Comparison of ENCODE assay signal across 11 cellular contexts in the genomic region with DNA sequence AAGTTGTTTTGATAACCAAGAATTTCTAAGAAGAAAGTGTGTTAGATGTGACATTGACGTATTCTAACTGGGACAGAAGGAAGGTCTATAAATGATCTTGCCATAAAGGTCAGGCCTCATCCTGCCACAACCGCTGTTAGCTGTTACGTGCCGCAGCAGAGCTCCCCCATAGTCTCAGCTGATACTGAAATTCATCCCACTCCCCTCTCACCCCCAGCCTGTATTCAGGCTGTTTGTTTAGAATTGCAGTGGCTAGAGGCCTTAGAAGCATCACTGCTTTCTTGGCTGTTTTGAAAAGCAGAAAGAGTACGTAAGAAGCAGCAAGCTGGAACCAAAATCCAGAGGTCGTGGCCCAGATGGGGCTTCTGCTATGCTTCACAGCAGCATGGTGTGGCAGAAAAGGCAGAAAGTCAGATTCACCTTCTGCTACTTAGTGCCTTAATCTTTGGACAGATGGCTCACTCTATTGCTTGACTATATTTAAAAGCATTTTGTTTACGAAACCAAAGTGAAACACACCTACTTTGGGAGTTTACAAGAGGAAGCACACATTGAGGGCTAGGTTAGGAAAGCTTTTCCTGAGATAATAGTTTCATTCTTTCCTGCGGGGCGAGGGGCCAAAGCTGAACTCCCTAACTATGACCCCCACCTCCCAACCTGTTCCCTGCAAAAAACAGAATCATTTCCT. TPM values are rescaled to one million over a fixed set of nuclear protein-coding genes. Genes with fewer than 3 reads are reported as not detected.
DNase-seq lines count a peak whose midpoint lies in the region; ATAC-seq and TF ChIP-seq lines count a peak whose summit lies in the region.
"Had no signal": no experiment of that assay in that cellular context is flagged by ENCODE, and none has a peak within 500 bp of the region (broad histone marks: within the 10 kb centered on the region; RNA-seq: fewer than 3 reads in every experiment).

No MANE protein-coding gene starts in this region.

- TF ChIP-seq CTCF in left ventricle myocardium inferior (IDR thresholded peaks at IDR 0.05; ENCODE audit: borderline replicate concordance) (no peak), ascending aorta (IDR thresholded peaks at IDR 0.05) (no peak), upper lobe of right lung (IDR thresholded peaks at IDR 0.05) (no peak)

- DNase-seq in left ventricle myocardium inferior (no peak), cardiac septum (ENCODE audit: low spot score) (no peak), ascending aorta (ENCODE audit: low spot score in 2 of 2) (no peak), upper lobe of right lung (no peak), SJCRH30 (no peak), UCSD-AML1 (lab: John Stamatoyannopoulos, UW; ENCODE audit: unreplicated experiment) (no peak)
- DNase-seq: foreskin melanocyte, GOT3 had no signal

- H3K36me3 ChIP-seq in left ventricle myocardium inferior (no peaks in the 10 kb centered on the region), ascending aorta (peaks cover 0 to 7% of the 10 kb centered on the region in 2 donors), muscle layer of duodenum (ENCODE audit: control insufficient read depth in 1 of 2, insufficient read depth in 2 of 2, low read length in 2 of 2) (no peaks in the 10 kb centered on the region), upper lobe of right lung (no peaks in the 10 kb centered on the region), SJCRH30 (no peaks in the 10 kb centered on the region)

- ATAC-seq in upper lobe of right lung, result no peak
- no peak for ATAC-seq in HG02642 (IDR thresholded peaks at IDR 0.05; ENCODE audit: poor library complexity, unreplicated experiment)

- H3K27ac ChIP-seq in left ventricle myocardium inferior (replicated peaks) (peak overlapping the region; percentile 75), ascending aorta (peak overlapping the region in 1 of 2 donors; percentile 93), muscle layer of duodenum (ENCODE audit: low read length) (no peak overlapping the region), upper lobe of right lung (no peak overlapping the region), SJCRH30 (no peak overlapping the region)
- H3K27ac ChIP-seq: VCaP had no signal

- H3K27me3 ChIP-seq in left ventricle myocardium inferior (ENCODE audit: low read depth), result peaks cover 55% of the 10 kb centered on the region
- H3K27me3 ChIP-seq in ascending aorta, result no peaks in the 10 kb centered on the region
- H3K27me3 ChIP-seq in muscle layer of duodenum (ENCODE audit: low read depth, low read length), result peaks cover 9% of the 10 kb centered on the region
- H3K27me3 ChIP-seq in upper lobe of right lung, result peaks cover 16% of the 10 kb centered on the region
- H3K27me3 ChIP-seq in SJCRH30, result no peaks in the 10 kb centered on the region

- intact Hi-C loops in left ventricle myocardium inferior (cut with micrococcal nuclease), result no loop called here
- intact Hi-C loops in cardiac septum (cut with DNase I), result no loop called here
- intact Hi-C loops in ascending aorta (cut with DNase I), result no loop called here
- intact Hi-C loops in upper lobe of right lung (cut with DNase I), result no loop called here

- H3K4me3 ChIP-seq in left ventricle myocardium inferior (peak overlapping the region; percentile 72), ascending aorta (peak overlapping the region; percentile 71 to 83), muscle layer of duodenum (ENCODE audit: low read depth in 1 of 2, low read length in 2 of 2) (peak overlapping the region; percentile 49 to 78), upper lobe of right lung (peak overlapping the region; percentile 66), SJCRH30 (no peak overlapping the region)

- H3K4me1 ChIP-seq in left ventricle myocardium inferior (peaks cover 31% of the 10 kb centered on the region), ascending aorta (peaks cover 0 to 14% of the 10 kb centered on the region in 2 donors), muscle layer of duodenum (ENCODE audit: control insufficient read depth in 1 of 2, insufficient read depth in 2 of 2, low read length in 2 of 2) (peaks cover 0 to 19% of the 10 kb centered on the region in 2 donors), upper lobe of right lung (peaks cover 23% of the 10 kb centered on the region), SJCRH30 (no peaks in the 10 kb centered on the region)

- H3K9me3 ChIP-seq in left ventricle myocardium inferior (replicated peaks), result no peaks in the 10 kb centered on the region
- no peaks in the 10 kb centered on the region for H3K9me3 ChIP-seq in ascending aorta
- H3K9me3 ChIP-seq in muscle layer of duodenum (ENCODE audit: control insufficient read depth in 1 of 2, low read length in 2 of 2), result peaks cover 0 to 3% of the 10 kb centered on the region in 2 donors
- no peaks in the 10 kb centered on the region for H3K9me3 ChIP-seq in upper lobe of right lung
- no peaks in the 10 kb centered on the region for H3K9me3 ChIP-seq in SJCRH30 (replicated peaks)

RNA-seq across cellular contexts. Expression of a gene that starts 0.9 kb away (rescaled TPM):
- total RNA-seq in left ventricle myocardium inferior (2.8 TPM), cardiac septum (4.5 TPM), ascending aorta (27.2 TPM), upper lobe of right lung (17.5 TPM)
- total RNA-seq in SJCRH30 (2014; rRNA removed; shearing (Covaris generic)), result 0.67 and 0.86 TPM in 2 replicates

RNA-seq across cellular contexts. Expression of a gene that starts 25.0 kb away (rescaled TPM):
- total RNA-seq in left ventricle myocardium inferior, result not detected
- total RNA-seq in cardiac septum, result not detected
- total RNA-seq in ascending aorta, result not detected
- total RNA-seq in upper lobe of right lung, result not detected
- not detected in 2 replicates for total RNA-seq in SJCRH30 (2014; rRNA removed; shearing (Covaris generic))

RNA-seq across cellular contexts. Expression of a gene that starts 27.4 kb away (rescaled TPM):
- not detected for total RNA-seq in left ventricle myocardium inferior
- not detected for total RNA-seq in cardiac septum
- not detected for total RNA-seq in ascending aorta
- total RNA-seq in upper lobe of right lung, result not detected
- total RNA-seq in SJCRH30 (2014; rRNA removed; shearing (Covaris generic)), result not detected in 2 replicates
